ENCODE assay signal across 9 cellular contexts in the genomic region with DNA sequence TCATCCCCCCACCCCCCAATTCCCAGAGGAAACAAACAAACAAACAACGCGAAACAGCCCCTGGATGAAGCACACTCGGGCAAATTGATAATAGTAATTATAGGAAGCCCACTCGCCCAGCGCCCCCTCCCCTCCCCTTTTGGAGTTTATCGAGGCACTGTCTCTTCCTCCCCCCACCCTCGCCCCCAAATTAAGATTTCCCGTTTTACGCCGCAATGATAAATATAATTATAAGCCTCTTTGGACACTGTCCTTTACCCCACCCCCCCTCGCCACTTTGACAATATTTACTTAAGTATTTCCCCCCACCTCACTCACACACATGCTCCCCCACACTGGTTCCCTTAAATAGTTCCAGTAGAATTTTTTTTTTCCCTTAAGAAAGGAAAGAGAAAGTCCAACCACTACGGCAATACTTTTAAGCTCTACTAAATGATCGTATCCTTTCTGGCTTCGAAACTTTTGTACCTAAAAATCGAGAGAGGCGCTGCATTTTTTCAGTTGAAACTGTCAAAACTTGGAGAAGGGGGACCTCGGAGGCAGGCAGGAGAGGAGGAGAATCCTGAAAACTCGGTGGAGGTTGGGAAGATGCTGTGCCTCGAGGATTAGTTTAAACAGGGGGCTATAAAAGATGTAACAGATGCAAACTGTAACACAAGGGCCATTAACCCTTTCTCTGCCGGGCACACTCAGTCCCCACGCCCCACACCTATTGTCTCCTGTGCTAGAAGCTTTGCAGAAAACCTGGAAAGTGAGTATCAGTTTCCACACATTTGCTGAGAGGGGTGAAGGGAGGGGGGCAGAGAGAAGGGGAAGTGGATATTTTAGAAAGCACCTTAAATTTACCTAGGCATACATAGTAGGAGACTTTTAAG. TPM values are rescaled to one million over a fixed set of nuclear protein-coding genes. Genes with fewer than 3 reads are reported as not detected.
DNase-seq lines count a peak whose midpoint lies in the region; ATAC-seq and TF ChIP-seq lines count a peak whose summit lies in the region.
"Had no signal": no experiment of that assay in that cellular context is flagged by ENCODE, and none has a peak within 500 bp of the region (broad histone marks: within the 10 kb centered on the region; RNA-seq: fewer than 3 reads in every experiment).

No MANE protein-coding gene starts in this region.

- POLR2A ChIA-PET in BJ (lab: Charles Lee): interaction anchor here (0.6 kb wide), 1 partner anchor 578 kb away, joined by 3 read pairs; no protein-coding TSS in a partner anchor

- H3K27me3 Mint-ChIP-seq in T-helper 17 cell: peaks cover 42% of the 10 kb centered on the region

- no peak for TF ChIP-seq CTCF in BJ (IDR thresholded peaks at IDR 0.05; ENCODE audit: insufficient read depth, low read depth, low read length)
- no peak for TF ChIP-seq CTCF in colonic mucosa (IDR thresholded peaks at IDR 0.05)

- H3K4me3 ChIP-seq in BJ (ENCODE audit: low read depth, low read length): peak overlapping the region; percentile 79
- H3K4me3 ChIP-seq in colonic mucosa: peak overlapping the region; percentile 52

- H3K9ac ChIP-seq in colonic mucosa (ENCODE audit: low read depth in 2 of 2, low read length in 2 of 2): peak overlapping the region; percentile 60 to 74

- H3K27ac Mint-ChIP-seq in T-helper 17 cell: no peak overlapping the region

- H3K27me3 ChIP-seq in BJ (ENCODE audit: control insufficient read depth, insufficient read depth, low read length) (no peaks in the 10 kb centered on the region), colonic mucosa (peaks cover 31% of the 10 kb centered on the region)

- H3K36me3 Mint-ChIP-seq in T-helper 17 cell (ENCODE audit: low read depth): peaks cover 11% of the 10 kb centered on the region

- no peak for DNase-seq in BJ (ENCODE audit: low read depth)
- peak; percentile 59 for DNase-seq in NCI-H1694 (lab: John Stamatoyannopoulos, UW)
- DNase-seq in colonic mucosa: no peak
- peak; percentile 55 for DNase-seq in myocyte (ENCODE audit: low read depth)
- no peak for DNase-seq in GM19240 (ENCODE audit: insufficient read length, low spot score)
- DNase-seq in SW 1271 (lab: John Stamatoyannopoulos, UW): no peak
- no peak for DNase-seq in T-helper 17 cell

- no peaks in the 10 kb centered on the region for H3K4me1 ChIP-seq in colonic mucosa

- H3K9me3 ChIP-seq in colonic mucosa (no peaks in the 10 kb centered on the region), T-helper 17 cell (ENCODE audit: control insufficient read depth, low read length, poor library complexity, severe bottlenecking) (peaks cover 2% of the 10 kb centered on the region)

- intact Hi-C loops in colonic mucosa (cut with DNase I): no loop called here

- H3K36me3 ChIP-seq in BJ (ENCODE audit: control insufficient read depth, insufficient read depth, low read length) (no peaks in the 10 kb centered on the region), colonic mucosa (no peaks in the 10 kb centered on the region)

- ATAC-seq in HG03469 (IDR thresholded peaks at IDR 0.05; ENCODE audit: unreplicated experiment) (no peak), T-helper 17 cell (no peak)

- H3K27ac ChIP-seq in colonic mucosa: peak overlapping the region; percentile 72

- H3K4me3 Mint-ChIP-seq in T-helper 17 cell: no peak overlapping the region
- H3K4me3 Mint-ChIP-seq: activated T-cell treated with anti-CD3 and anti-CD28 coated beads, Interleukin-2, amount 50 U/mL, for 72 hours had no signal

- peaks cover 22% of the 10 kb centered on the region for H3K4me1 Mint-ChIP-seq in T-helper 17 cell

- CTCF ChIA-PET in BJ (lab: Yijun Ruan, JAX): interaction anchor here (0.5 kb wide), 1 partner anchor 951 kb away, joined by 3 read pairs; no protein-coding TSS in a partner anchor

RNA-seq across cellular contexts. Expression of gene ZEB2, which starts 1.9 kb away (rescaled TPM):
- polyA plus RNA-seq in BJ (2011; rRNA removed): 53.1 and 60.2 TPM in 2 replicates
- polyA minus RNA-seq in BJ (2011; rRNA and poly(A)+ RNA removed): 65.3 and 81.6 TPM in 2 replicates
- total RNA-seq in colonic mucosa: 10 to 100 TPM; 17.4 to 29.6 TPM
- total RNA-seq in myocyte: 164 and 199 TPM in 2 replicates
- polyA plus RNA-seq in myocyte (2012): 56.3 TPM
- total RNA-seq in T-helper 17 cell: 10 to 100 TPM; 49.5 to 61.1 TPM

Comparison
In these comparisons a context has a peak if more than half of its experiments do, and no peak if none do; other contexts are left out.
1. DNase-seq: peak in NCI-H1694 (single experiment) and myocyte (single experiment); none in BJ (single experiment), colonic mucosa (single experiment), GM19240 (single experiment), SW 1271 (0 of 2) and T-helper 17 cell (0 of 3).